ENCODE assay signal across 1 cellular context in the genomic region with DNA sequence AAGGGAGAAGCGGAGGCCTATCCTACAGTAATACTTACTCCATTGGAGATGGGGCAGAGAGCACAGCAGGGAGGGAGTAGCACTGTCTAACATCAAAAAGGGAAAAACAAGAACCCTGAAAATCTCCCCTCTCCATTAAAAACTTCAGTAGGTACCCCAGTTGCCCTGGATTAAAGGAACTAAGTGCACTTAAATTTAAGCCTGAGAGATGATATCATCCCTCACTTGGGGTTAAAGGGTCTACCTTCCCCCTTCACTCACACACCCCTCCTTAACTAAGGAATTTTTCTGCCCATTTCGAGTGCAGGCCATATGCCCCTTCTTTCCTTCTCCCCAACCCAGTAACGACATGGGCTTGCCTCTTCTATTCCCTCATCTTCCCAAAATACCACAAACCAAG.
TF ChIP-seq lines count a peak whose summit lies in the region.

No MANE protein-coding gene starts in this region.

TF ChIP-seq in A549, 52 proteins besides CTCF, POLR2A, EP300 and RAD21 (continued from another document):
- TF ChIP-seq, protein P1, sequence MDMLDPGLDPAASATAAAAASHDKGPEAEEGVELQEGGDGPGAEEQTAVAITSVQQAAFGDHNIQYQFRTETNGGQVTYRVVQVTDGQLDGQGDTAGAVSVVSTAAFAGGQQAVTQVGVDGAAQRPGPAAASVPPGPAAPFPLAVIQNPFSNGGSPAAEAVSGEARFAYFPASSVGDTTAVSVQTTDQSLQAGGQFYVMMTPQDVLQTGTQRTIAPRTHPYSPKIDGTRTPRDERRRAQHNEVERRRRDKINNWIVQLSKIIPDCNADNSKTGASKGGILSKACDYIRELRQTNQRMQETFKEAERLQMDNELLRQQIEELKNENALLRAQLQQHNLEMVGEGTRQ (IDR thresholded peaks at IDR 0.05), result no peak
- TF ChIP-seq CBX2 (IDR thresholded peaks at IDR 0.05; ENCODE audit: borderline replicate concordance, low read depth), result no peak
- TF ChIP-seq, protein P2, sequence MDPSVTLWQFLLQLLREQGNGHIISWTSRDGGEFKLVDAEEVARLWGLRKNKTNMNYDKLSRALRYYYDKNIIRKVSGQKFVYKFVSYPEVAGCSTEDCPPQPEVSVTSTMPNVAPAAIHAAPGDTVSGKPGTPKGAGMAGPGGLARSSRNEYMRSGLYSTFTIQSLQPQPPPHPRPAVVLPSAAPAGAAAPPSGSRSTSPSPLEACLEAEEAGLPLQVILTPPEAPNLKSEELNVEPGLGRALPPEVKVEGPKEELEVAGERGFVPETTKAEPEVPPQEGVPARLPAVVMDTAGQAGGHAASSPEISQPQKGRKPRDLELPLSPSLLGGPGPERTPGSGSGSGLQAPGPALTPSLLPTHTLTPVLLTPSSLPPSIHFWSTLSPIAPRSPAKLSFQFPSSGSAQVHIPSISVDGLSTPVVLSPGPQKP (IDR thresholded peaks at IDR 0.05; ENCODE audit: low read depth, low read length), result no peak
